Comparison of ENCODE assay signal across 12 cellular contexts in genomic region chr19:10979950-10980349, GRCh38. TPM values are rescaled to one million over a fixed set of nuclear protein-coding genes. Genes with fewer than 3 reads are reported as not detected.
A peak's percentile ranks its signal among the peaks of the same experiment; 100 is the strongest.
DNase-seq lines count a peak whose midpoint lies in the region; ATAC-seq and TF ChIP-seq lines count a peak whose summit lies in the region.
"Had no signal": no experiment of that assay in that cellular context is flagged by ENCODE, and none has a peak within 500 bp of the region (broad histone marks: within the 10 kb centered on the region; RNA-seq: fewer than 3 reads in every experiment).

No MANE protein-coding gene starts in this region.

- CTCF ChIA-PET in CD8-positive, alpha-beta T cell (lab: Charles Lee) = interaction anchor here (0.9 to 1.5 kb wide), 2 partner anchors 38 to 157 kb away, joined by 3 to 5 read pairs; no protein-coding TSS in a partner anchor
- CTCF ChIA-PET in activated naive CD4-positive, alpha-beta T cell treated with anti-CD3 and anti-CD28 coated beads, Interleukin-2, amount 10 ng/mL, durations not matched to agents 7 days and 5 days (lab: Charles Lee) = no interaction called here

- DNase-seq in CD8-positive, alpha-beta T cell = peak in 1 of 7 experiments; percentile 38
- DNase-seq in MM.1S (peak; percentile 95), middle frontal gyrus (ENCODE audit: extremely low spot score, low spot score) (peak; percentile 39), 8988T (no peak)
- peak; percentile 36 for DNase-seq in activated naive CD4-positive, alpha-beta T cell treated with anti-CD3 and anti-CD28 coated beads, Interleukin-2, amount 10 ng/mL, durations not matched to agents 7 days and 5 days
- DNase-seq in effector memory CD4-positive, alpha-beta T cell = no peak
- DNase-seq: activated effector memory CD4-positive, alpha-beta T cell treated with anti-CD3 and anti-CD28 coated beads, Interleukin-2, amount 50 U/mL, for 16 hours; DMS53; PC-3 had no signal

- peaks cover 88% of the 10 kb centered on the region for H3K79me2 ChIP-seq in MM.1S (ENCODE audit: low read length)

- TF ChIP-seq CTCF in CD8-positive, alpha-beta T cell (IDR thresholded peaks at IDR 0.05) = no peak
- peak; percentile 50 for TF ChIP-seq CTCF in MM.1S (IDR thresholded peaks at IDR 0.05; ENCODE audit: low read length)

- H3K9me3 ChIP-seq in CD8-positive, alpha-beta T cell (ENCODE audit: low read length) = no peaks in the 10 kb centered on the region
- H3K9me3 ChIP-seq in MM.1S (replicated peaks; ENCODE audit: insufficient read depth, low read length) = no peaks in the 10 kb centered on the region
- no peaks in the 10 kb centered on the region for H3K9me3 ChIP-seq in effector memory CD4-positive, alpha-beta T cell (ENCODE audit: control insufficient read depth, low read length)

- H3F3A ChIP-seq in MM.1S (ENCODE audit: insufficient read depth, low read length) = peaks cover 20% of the 10 kb centered on the region

- peak overlapping the region; percentile 32 for H3K4me3 Mint-ChIP-seq in CD8-positive, alpha-beta T cell
- no peak overlapping the region for H3K4me3 Mint-ChIP-seq in activated naive CD4-positive, alpha-beta T cell treated with anti-CD3 and anti-CD28 coated beads, Interleukin-2, amount 10 ng/mL, durations not matched to agents 7 days and 5 days
- H3K4me3 Mint-ChIP-seq: natural killer cell treated with Interleukin-12 subunit alpha and Interleukin-12 subunit beta and Interleukin-15 and Interleukin-18, amount 100 ng/mL, for 72 hours had no signal

- H3K4me2 ChIP-seq in MM.1S (ENCODE audit: low read depth, low read length) = peak overlapping the region; percentile 94

- peaks cover 5% of the 10 kb centered on the region; the same call in 1 of the 2 replicates for H4K20me1 ChIP-seq in MM.1S (ENCODE audit: insufficient read depth, low read length)

- no peaks in the 10 kb centered on the region for H3K27me3 Mint-ChIP-seq in CD8-positive, alpha-beta T cell (ENCODE audit: low read depth)
- no peaks in the 10 kb centered on the region for H3K27me3 Mint-ChIP-seq in activated naive CD4-positive, alpha-beta T cell treated with anti-CD3 and anti-CD28 coated beads, Interleukin-2, amount 10 ng/mL, durations not matched to agents 7 days and 5 days
- H3K27me3 Mint-ChIP-seq: natural killer cell treated with Interleukin-12 subunit alpha and Interleukin-12 subunit beta and Interleukin-15 and Interleukin-18, amount 100 ng/mL, for 72 hours had no signal

- no peak overlapping the region for H3K27ac Mint-ChIP-seq in CD8-positive, alpha-beta T cell
- H3K27ac Mint-ChIP-seq in activated naive CD4-positive, alpha-beta T cell treated with anti-CD3 and anti-CD28 coated beads, Interleukin-2, amount 10 ng/mL, durations not matched to agents 7 days and 5 days = peak overlapping the region; percentile 55
- H3K27ac Mint-ChIP-seq: natural killer cell treated with Interleukin-12 subunit alpha and Interleukin-12 subunit beta and Interleukin-15 and Interleukin-18, amount 100 ng/mL, for 72 hours had no signal

- peaks cover 10% of the 10 kb centered on the region for H3K36me3 ChIP-seq in CD8-positive, alpha-beta T cell (ENCODE audit: insufficient read depth, low read length)
- H3K36me3 ChIP-seq in MM.1S (replicated peaks; ENCODE audit: insufficient read depth, low read length) = no peaks in the 10 kb centered on the region
- H3K36me3 ChIP-seq in effector memory CD4-positive, alpha-beta T cell (ENCODE audit: control insufficient read depth, insufficient read depth, low read length) = peaks cover 14% of the 10 kb centered on the region

- no peaks in the 10 kb centered on the region for H3K9me3 Mint-ChIP-seq in CD8-positive, alpha-beta T cell
- no peaks in the 10 kb centered on the region for H3K9me3 Mint-ChIP-seq in activated naive CD4-positive, alpha-beta T cell treated with anti-CD3 and anti-CD28 coated beads, Interleukin-2, amount 10 ng/mL, durations not matched to agents 7 days and 5 days
- H3K9me3 Mint-ChIP-seq: natural killer cell treated with Interleukin-12 subunit alpha and Interleukin-12 subunit beta and Interleukin-15 and Interleukin-18, amount 100 ng/mL, for 72 hours had no signal

- H3K9me2 ChIP-seq in MM.1S (replicated peaks; ENCODE audit: insufficient read depth, low read length) = no peaks in the 10 kb centered on the region

- H3K27me3 ChIP-seq in CD8-positive, alpha-beta T cell (ENCODE audit: insufficient read depth, low read length) = no peaks in the 10 kb centered on the region
- H3K27me3 ChIP-seq in MM.1S (replicated peaks; ENCODE audit: insufficient read depth, low read length) = no peaks in the 10 kb centered on the region
- H3K27me3 ChIP-seq in effector memory CD4-positive, alpha-beta T cell (replicated peaks; ENCODE audit: control insufficient read depth, insufficient read depth, low read length, poor library complexity, severe bottlenecking) = no peaks in the 10 kb centered on the region

- no peak overlapping the region for H2AFZ ChIP-seq in MM.1S (ENCODE audit: low read length)

- peaks cover 7% of the 10 kb centered on the region for H3K4me1 ChIP-seq in CD8-positive, alpha-beta T cell (ENCODE audit: insufficient read depth, low read length)
- H3K4me1 ChIP-seq in MM.1S (ENCODE audit: low read length) = peaks cover 34% of the 10 kb centered on the region
- H3K4me1 ChIP-seq in effector memory CD4-positive, alpha-beta T cell (ENCODE audit: control insufficient read depth, insufficient read depth, low read length, poor library complexity, severe bottlenecking) = no peaks in the 10 kb centered on the region

- H3K27ac ChIP-seq in CD8-positive, alpha-beta T cell (ENCODE audit: low read depth, low read length) = no peak overlapping the region
- peak overlapping the region; percentile 76 for H3K27ac ChIP-seq in MM.1S (ENCODE audit: low read length)
- no peak overlapping the region for H3K27ac ChIP-seq in effector memory CD4-positive, alpha-beta T cell (ENCODE audit: insufficient read depth, low read length, poor library complexity, severe bottlenecking)

- peak; percentile 72 for ATAC-seq in CD8-positive, alpha-beta T cell
- no peak for ATAC-seq in HG03521 (IDR thresholded peaks at IDR 0.05; ENCODE audit: unreplicated experiment)
- ATAC-seq in GM19328 (IDR thresholded peaks at IDR 0.05; ENCODE audit: unreplicated experiment) = no peak
- ATAC-seq: PC-3 had no signal

- peaks cover 21% of the 10 kb centered on the region for H3K36me3 Mint-ChIP-seq in CD8-positive, alpha-beta T cell
- H3K36me3 Mint-ChIP-seq in activated naive CD4-positive, alpha-beta T cell treated with anti-CD3 and anti-CD28 coated beads, Interleukin-2, amount 10 ng/mL, durations not matched to agents 7 days and 5 days = peaks cover 4% of the 10 kb centered on the region
- H3K36me3 Mint-ChIP-seq: natural killer cell treated with Interleukin-12 subunit alpha and Interleukin-12 subunit beta and Interleukin-15 and Interleukin-18, amount 100 ng/mL, for 72 hours had no signal

- H3K4me1 Mint-ChIP-seq in CD8-positive, alpha-beta T cell (ENCODE audit: low read depth) = peaks cover 30% of the 10 kb centered on the region
- peaks cover 20% of the 10 kb centered on the region for H3K4me1 Mint-ChIP-seq in activated naive CD4-positive, alpha-beta T cell treated with anti-CD3 and anti-CD28 coated beads, Interleukin-2, amount 10 ng/mL, durations not matched to agents 7 days and 5 days

- peak overlapping the region; percentile 33; the same call in 1 of the 2 replicates for H3K9ac ChIP-seq in MM.1S (ENCODE audit: low read length)

- no peak overlapping the region for H3K4me3 ChIP-seq in CD8-positive, alpha-beta T cell (ENCODE audit: low read depth, low read length)
- peak overlapping the region; percentile 10; the same call in 1 of the 2 replicates for H3K4me3 ChIP-seq in MM.1S (ENCODE audit: low read length)
- no peak overlapping the region for H3K4me3 ChIP-seq in effector memory CD4-positive, alpha-beta T cell (ENCODE audit: insufficient read depth, low read depth, low read length, poor library complexity, severe bottlenecking)

- POLR2A ChIA-PET in CD8-positive, alpha-beta T cell (lab: Charles Lee) = no interaction called here

- intact Hi-C loops in CD8-positive, alpha-beta T cell (cut with DNase I, micrococcal nuclease) = loop anchor here in 1 of 2 experiments (5.0 kb wide), 1 partner anchor 38 kb away; no protein-coding TSS in a partner anchor

RNA-seq across cellular contexts. Expression of gene SMARCA4, which starts 19.1 kb away (rescaled TPM):
- total RNA-seq in CD8-positive, alpha-beta T cell = 10 to 100 TPM; 73.5 to 76.2 TPM

RNA-seq across cellular contexts. Expression of gene TIMM29, which starts 51.3 kb away (rescaled TPM):
- 10 to 100 TPM; 27.9 TPM for total RNA-seq in CD8-positive, alpha-beta T cell

RNA-seq across cellular contexts. Expression of gene YIPF2, which starts 51.5 kb away (rescaled TPM):
- 10 to 100 TPM; 25.9 to 27.6 TPM for total RNA-seq in CD8-positive, alpha-beta T cell

Comparison
In these comparisons a context has a peak if more than half of its experiments do, and no peak if none do; other contexts are left out.
1. DNase-seq: peak in MM.1S (single experiment), activated naive CD4-positive, alpha-beta T cell treated with anti-CD3 and anti-CD28 coated beads, Interleukin-2, amount 10 ng/mL, durations not matched to agents 7 days and 5 days (single experiment) and middle frontal gyrus (single experiment); none in effector memory CD4-positive, alpha-beta T cell (0 of 3) and 8988T (single experiment).